24 cellular contexts compared by ENCODE assay signal in the genomic region with DNA sequence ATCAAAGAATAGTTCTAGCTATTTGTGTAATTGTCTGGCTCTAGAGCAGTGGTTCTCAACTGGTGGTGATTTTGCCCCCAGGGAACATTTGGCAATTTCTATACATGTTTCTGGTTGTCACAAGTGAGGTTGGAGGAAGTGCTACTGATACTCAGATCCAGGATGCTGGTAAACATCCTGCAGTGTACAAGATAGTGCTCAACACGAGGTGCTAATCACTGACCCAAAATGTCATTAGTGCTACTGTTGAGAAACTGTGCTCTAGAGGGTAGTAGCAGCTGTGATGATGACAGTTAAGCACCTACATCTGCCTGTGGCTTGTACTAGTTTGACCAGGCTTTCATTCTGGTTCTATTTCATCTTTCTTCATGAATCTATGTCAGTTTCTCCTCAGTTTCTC. TPM values are rescaled to one million over a fixed set of nuclear protein-coding genes. Genes with fewer than 3 reads are reported as not detected.
DNase-seq lines count a peak whose midpoint lies in the region; ATAC-seq, FAIRE-seq and TF ChIP-seq lines count a peak whose summit lies in the region.
"Had no signal": no experiment of that assay in that cellular context is flagged by ENCODE, and none has a peak within 500 bp of the region (broad histone marks: within the 10 kb centered on the region; RNA-seq: fewer than 3 reads in every experiment).

No MANE protein-coding gene starts in this region.

- H3K4me3 ChIP-seq in NB4 (ENCODE audit: low read depth, low read length) = no peak overlapping the region
- H3K4me3 ChIP-seq: colonic mucosa, gastrocnemius medialis, prostate gland, smooth muscle cell had no signal

- no peak for TF ChIP-seq POLR2A in NB4 (IDR thresholded peaks at IDR 0.05; ENCODE audit: extremely low read depth, insufficient read length)

- ATAC-seq in GM18502 (IDR thresholded peaks at IDR 0.05; ENCODE audit: poor library complexity, unreplicated experiment) = peak; percentile 58
- ATAC-seq in GM21360 (IDR thresholded peaks at IDR 0.05; ENCODE audit: unreplicated experiment) = peak; percentile 65
- peak; percentile 89 for ATAC-seq in HG02938 (IDR thresholded peaks at IDR 0.05; ENCODE audit: unreplicated experiment)
- ATAC-seq: gastrocnemius medialis, Right ventricle myocardium inferior had no signal

- TF ChIP-seq CTCF in NB4 (IDR thresholded peaks at IDR 0.05; ENCODE audit: low read depth, low read length) (no peak), D721Med (IDR thresholded peaks at IDR 0.05; ENCODE audit: insufficient read depth, missing control alignments) (no peak), endothelial cell (IDR thresholded peaks at IDR 0.05; ENCODE audit: unreplicated experiment) (no peak)

- DNase-seq in NB4 (ENCODE audit: low read depth) (peak; percentile 24), D721Med (ENCODE audit: insufficient read length, low spot score) (no peak), NCI-H2171 (lab: John Stamatoyannopoulos, UW) (no peak), middle frontal gyrus (ENCODE audit: extremely low spot score, low spot score) (no peak), endothelial cell (ENCODE audit: low spot score) (no peak)
- DNase-seq: activated CD4-positive, CD25-positive, alpha-beta regulatory T cell treated with anti-CD3 and anti-CD28 coated beads, Interleukin-2, amount 50 U/mL, for 72 hours; activated naive CD4-positive, alpha-beta T cell; aorta; colonic mucosa; gastrocnemius medialis; Karpas-422; naive B cell had no signal

- H3K27ac Mint-ChIP-seq in endothelial cell (ENCODE audit: unreplicated experiment) = no peak overlapping the region
- H3K27ac Mint-ChIP-seq: stimulated activated naive CD8-positive, alpha-beta T cell treated with anti-CD3 and anti-CD28 coated beads, Interleukin-15, Interleukin-2, amounts not matched to agents 100 ng/mL and 50 ng/mL, for 24 hours; T-helper 1 cell treated with Interleukin-12 subunit alpha and Interleukin-12 subunit beta and Interleukin-4 antibody, amounts not matched to agents 30 μg/mL and 1 μg/mL, for 36 hours had no signal

- H3K4me1 Mint-ChIP-seq in endothelial cell (ENCODE audit: unreplicated experiment) = no peaks in the 10 kb centered on the region

- no peak overlapping the region for H3K4me3 Mint-ChIP-seq in endothelial cell (ENCODE audit: unreplicated experiment)
- H3K4me3 Mint-ChIP-seq: naive B cell; stimulated activated naive CD8-positive, alpha-beta T cell treated with anti-CD3 and anti-CD28 coated beads, Interleukin-15, Interleukin-2, amounts not matched to agents 100 ng/mL and 50 ng/mL, for 24 hours; T-helper 1 cell treated with Interleukin-12 subunit alpha and Interleukin-12 subunit beta and Interleukin-4 antibody, amounts not matched to agents 30 μg/mL and 1 μg/mL, for 36 hours had no signal

- peaks cover 5% of the 10 kb centered on the region for H3K36me3 Mint-ChIP-seq in endothelial cell (ENCODE audit: low read depth, unreplicated experiment)

- no peak for FAIRE-seq in D721Med (lab: Jason Lieb, UNC)
- FAIRE-seq: endothelial cell of umbilical vein had no signal

- H3K9me3 Mint-ChIP-seq in endothelial cell (ENCODE audit: unreplicated experiment) = no peaks in the 10 kb centered on the region
- H3K9me3 Mint-ChIP-seq: stimulated activated naive CD8-positive, alpha-beta T cell treated with anti-CD3 and anti-CD28 coated beads, Interleukin-15, Interleukin-2, amounts not matched to agents 100 ng/mL and 50 ng/mL, for 24 hours; T-helper 1 cell treated with Interleukin-12 subunit alpha and Interleukin-12 subunit beta and Interleukin-4 antibody, amounts not matched to agents 30 μg/mL and 1 μg/mL, for 36 hours had no signal

- no peaks in the 10 kb centered on the region for H3K27me3 Mint-ChIP-seq in endothelial cell (ENCODE audit: unreplicated experiment)
- H3K27me3 Mint-ChIP-seq: naive B cell; stimulated activated naive CD8-positive, alpha-beta T cell treated with anti-CD3 and anti-CD28 coated beads, Interleukin-15, Interleukin-2, amounts not matched to agents 100 ng/mL and 50 ng/mL, for 24 hours had no signal

RNA-seq across cellular contexts. Expression of a gene that starts 22.1 kb away (rescaled TPM):
- not detected for total RNA-seq in endothelial cell (ENCODE audit: unreplicated experiment)
- total RNA-seq: aorta, endothelial cell of umbilical vein, G401, lower leg skin, prostate gland, Right ventricle myocardium inferior, smooth muscle cell, ureter had no signal

RNA-seq across cellular contexts. Expression of a gene that starts 27.1 kb away (rescaled TPM):
- total RNA-seq in endothelial cell (ENCODE audit: unreplicated experiment) = 6.5 TPM

RNA-seq across cellular contexts. Expression of a gene that starts 36.3 kb away (rescaled TPM):
- total RNA-seq in endothelial cell (ENCODE audit: unreplicated experiment) = 46.2 TPM
